ENCODE assay signal across 34 cellular contexts in genomic region chr5:144684899-144685298, GRCh38.
"Had no signal": no experiment of that assay in that cellular context is flagged by ENCODE, and none has a peak within 500 bp of the region (broad histone marks: within the 10 kb centered on the region; RNA-seq: fewer than 3 reads in every experiment).

No MANE protein-coding gene starts in this region.

- DNase-seq: activated CD4-positive, alpha-beta memory T cell treated with anti-CD3 and anti-CD28 coated beads for 36 hours; activated CD4-positive, alpha-beta T cell treated with anti-CD3 and anti-CD28 coated beads for 36 hours; activated CD4-positive, alpha-beta T cell treated with anti-CD3 and anti-CD28 coated beads, Interleukin-2, amount 10 ng/mL, durations not matched to agents 24 days and 14 days; activated CD4-positive, CD25-positive, alpha-beta regulatory T cell; activated CD4-positive, CD25-positive, alpha-beta regulatory T cell treated with anti-CD3 and anti-CD28 coated beads, Interleukin-2, amount 50 U/mL, for 72 hours; activated CD8-positive, alpha-beta memory T cell treated with anti-CD3 and anti-CD28 coated beads, Interleukin-2, amount 10 ng/mL, durations not matched to agents 7 days and 5 days; activated CD8-positive, alpha-beta memory T cell treated with anti-CD3 and anti-CD28 coated beads, Interleukin-2, amount 50 U/mL, for 4 hours; activated CD8-positive, alpha-beta T cell treated with anti-CD3 and anti-CD28 coated beads, Interleukin-2, amount 10 ng/mL, durations not matched to agents 7 days and 5 days; activated effector memory CD4-positive, alpha-beta T cell treated with anti-CD3 and anti-CD28 coated beads, Interleukin-2, amount 50 U/mL, for 16 hours; activated naive CD4-positive, alpha-beta T cell treated with anti-CD3 and anti-CD28 coated beads, Interleukin-2, amount 10 ng/mL, durations not matched to agents 7 days and 5 days; activated naive CD8-positive, alpha-beta T cell treated with anti-CD3 and anti-CD28 coated beads, Interleukin-2, amount 10 ng/mL, durations not matched to agents 7 days and 5 days; activated T-cell treated with anti-CD3 and anti-CD28 coated beads, Interleukin-2, amount 50 U/mL, for 1 hour; activated T-cell treated with anti-CD3 and anti-CD28 coated beads, Interleukin-2, amount 50 U/mL, for 48 hours; dorsolateral prefrontal cortex; effector memory CD8-positive, alpha-beta T cell; erythroblast; foreskin melanocyte; T-helper 1 cell; T-helper 17 cell; T1000; WERI-Rb-1 had no signal

- H3K4me3 Mint-ChIP-seq: activated CD4-positive, alpha-beta memory T cell treated with anti-CD3 and anti-CD28 coated beads for 36 hours; activated CD4-positive, alpha-beta T cell treated with anti-CD3 and anti-CD28 coated beads for 36 hours; activated CD4-positive, alpha-beta T cell treated with anti-CD3 and anti-CD28 coated beads, Interleukin-2, amount 10 ng/mL, durations not matched to agents 24 days and 14 days; activated CD8-positive, alpha-beta memory T cell treated with anti-CD3 and anti-CD28 coated beads, Interleukin-2, amount 10 ng/mL, durations not matched to agents 7 days and 5 days; activated CD8-positive, alpha-beta T cell treated with anti-CD3 and anti-CD28 coated beads, Interleukin-2, amount 10 ng/mL, durations not matched to agents 7 days and 5 days; activated naive CD4-positive, alpha-beta T cell treated with anti-CD3 and anti-CD28 coated beads, Interleukin-2, amount 10 ng/mL, durations not matched to agents 7 days and 5 days; activated naive CD8-positive, alpha-beta T cell treated with anti-CD3 and anti-CD28 coated beads, Interleukin-2, amount 10 ng/mL, durations not matched to agents 7 days and 5 days; activated T-helper 1 cell treated with anti-CD3 and anti-CD28 coated beads, Interleukin-12 subunit alpha, Interleukin-12 subunit beta, Interleukin-2, Interleukin-4 antibody, amounts not matched to agents 30 ng/mL and 10 ng/mL and 1 ng/mL, durations not matched to agents 14 hours and 24 hours and 36 hours; brain; central memory CD8-positive, alpha-beta T cell; dendritic cell treated with granulocyte-macrophage colony-stimulating factor and Interleukin-4, amounts not matched to agents 40 ng/mL and 50 ng/mL, for 4 days; effector memory CD8-positive, alpha-beta T cell; T-helper 17 cell; T-helper 2 cell treated with Interferon-gamma antibody and Interleukin-4, amounts not matched to agents 5 μg/mL and 100 μg/mL, for 36 hours had no signal

- H3K4me3 ChIP-seq: ascending aorta, breast epithelium, cardiac muscle cell, coronary artery, dorsolateral prefrontal cortex, esophagus muscularis mucosa, gastroesophageal sphincter had no signal

- H3K36me3 ChIP-seq: ascending aorta, breast epithelium, cardiac muscle cell, esophagus muscularis mucosa, gastroesophageal sphincter, WERI-Rb-1 had no signal

- ATAC-seq: activated CD4-positive, alpha-beta T cell treated with anti-CD3 and anti-CD28 coated beads for 36 hours; activated CD8-positive, alpha-beta memory T cell treated with anti-CD3 and anti-CD28 coated beads, Interleukin-2, amount 10 ng/mL, durations not matched to agents 7 days and 5 days; activated CD8-positive, alpha-beta T cell treated with anti-CD3 and anti-CD28 coated beads, Interleukin-2, amount 10 ng/mL, durations not matched to agents 7 days and 5 days; activated naive CD4-positive, alpha-beta T cell treated with anti-CD3 and anti-CD28 coated beads, Interleukin-2, amount 50 U/mL, for 72 hours; effector memory CD8-positive, alpha-beta T cell; gastroesophageal sphincter; T-helper 17 cell had no signal

- H3K36me3 Mint-ChIP-seq: activated CD4-positive, alpha-beta memory T cell treated with anti-CD3 and anti-CD28 coated beads for 36 hours; activated CD8-positive, alpha-beta memory T cell treated with anti-CD3 and anti-CD28 coated beads, Interleukin-2, amount 10 ng/mL, durations not matched to agents 7 days and 5 days; activated naive CD4-positive, alpha-beta T cell treated with anti-CD3 and anti-CD28 coated beads, Interleukin-2, amount 10 ng/mL, durations not matched to agents 7 days and 5 days; activated naive CD4-positive, alpha-beta T cell treated with anti-CD3 and anti-CD28 coated beads, Interleukin-2, amount 50 U/mL, for 72 hours; activated naive CD8-positive, alpha-beta T cell treated with anti-CD3 and anti-CD28 coated beads, Interleukin-2, amount 10 ng/mL, durations not matched to agents 7 days and 5 days; brain had no signal

- H3K27ac ChIP-seq: ascending aorta, breast epithelium, cardiac muscle cell, coronary artery, dorsolateral prefrontal cortex, esophagus muscularis mucosa, gastroesophageal sphincter, WERI-Rb-1 had no signal

- H3K27ac Mint-ChIP-seq: activated CD4-positive, alpha-beta memory T cell treated with anti-CD3 and anti-CD28 coated beads for 36 hours; activated CD4-positive, alpha-beta T cell treated with anti-CD3 and anti-CD28 coated beads for 36 hours; activated CD4-positive, alpha-beta T cell treated with anti-CD3 and anti-CD28 coated beads, Interleukin-2, amount 10 ng/mL, durations not matched to agents 24 days and 14 days; activated CD8-positive, alpha-beta memory T cell treated with anti-CD3 and anti-CD28 coated beads, Interleukin-2, amount 10 ng/mL, durations not matched to agents 7 days and 5 days; activated CD8-positive, alpha-beta T cell treated with anti-CD3 and anti-CD28 coated beads, Interleukin-2, amount 10 ng/mL, durations not matched to agents 7 days and 5 days; activated naive CD4-positive, alpha-beta T cell treated with anti-CD3 and anti-CD28 coated beads, Interleukin-2, amount 10 ng/mL, durations not matched to agents 7 days and 5 days; activated naive CD4-positive, alpha-beta T cell treated with anti-CD3 and anti-CD28 coated beads, Interleukin-2, amount 50 U/mL, for 72 hours; activated naive CD8-positive, alpha-beta T cell treated with anti-CD3 and anti-CD28 coated beads, Interleukin-2, amount 10 ng/mL, durations not matched to agents 7 days and 5 days; activated T-helper 1 cell treated with anti-CD3 and anti-CD28 coated beads, Interleukin-12 subunit alpha, Interleukin-12 subunit beta, Interleukin-2, Interleukin-4 antibody, amounts not matched to agents 30 ng/mL and 10 ng/mL and 1 ng/mL, durations not matched to agents 14 hours and 24 hours and 36 hours; activated T-helper 2 cell treated with anti-CD3 and anti-CD28 coated beads, Interferon-gamma antibody, Interleukin-2, Interleukin-4, amounts not matched to agents 10 μg/mL and 5 μg/mL and 100 μg/mL, durations not matched to agents 14 hours and 24 hours and 36 hours; brain; dendritic cell treated with granulocyte-macrophage colony-stimulating factor and Interleukin-4, amounts not matched to agents 40 ng/mL and 50 ng/mL, for 4 days; effector memory CD8-positive, alpha-beta T cell; T-helper 17 cell; T-helper 2 cell treated with Interferon-gamma antibody and Interleukin-4, amounts not matched to agents 5 μg/mL and 100 μg/mL, for 36 hours had no signal

- H3K9me3 ChIP-seq: ascending aorta, breast epithelium, gastroesophageal sphincter had no signal

- H3K4me1 Mint-ChIP-seq: activated CD4-positive, alpha-beta T cell treated with anti-CD3 and anti-CD28 coated beads for 36 hours; activated CD4-positive, alpha-beta T cell treated with anti-CD3 and anti-CD28 coated beads, Interleukin-2, amount 10 ng/mL, durations not matched to agents 24 days and 14 days; activated CD8-positive, alpha-beta memory T cell treated with anti-CD3 and anti-CD28 coated beads, Interleukin-2, amount 10 ng/mL, durations not matched to agents 7 days and 5 days; activated naive CD4-positive, alpha-beta T cell treated with anti-CD3 and anti-CD28 coated beads, Interleukin-2, amount 10 ng/mL, durations not matched to agents 7 days and 5 days; activated naive CD8-positive, alpha-beta T cell treated with anti-CD3 and anti-CD28 coated beads, Interleukin-2, amount 10 ng/mL, durations not matched to agents 7 days and 5 days; brain; central memory CD8-positive, alpha-beta T cell; T-helper 17 cell had no signal

- H3K4me1 ChIP-seq: ascending aorta, breast epithelium, esophagus muscularis mucosa, gastroesophageal sphincter had no signal

- H3K27me3 ChIP-seq: ascending aorta, breast epithelium, cardiac muscle cell, dorsolateral prefrontal cortex, esophagus muscularis mucosa, gastroesophageal sphincter had no signal

- H3K27me3 Mint-ChIP-seq: activated CD4-positive, alpha-beta memory T cell treated with anti-CD3 and anti-CD28 coated beads for 36 hours; activated CD4-positive, alpha-beta T cell treated with anti-CD3 and anti-CD28 coated beads for 36 hours; activated CD4-positive, alpha-beta T cell treated with anti-CD3 and anti-CD28 coated beads, Interleukin-2, amount 10 ng/mL, durations not matched to agents 24 days and 14 days; activated CD8-positive, alpha-beta memory T cell treated with anti-CD3 and anti-CD28 coated beads, Interleukin-2, amount 10 ng/mL, durations not matched to agents 7 days and 5 days; activated naive CD4-positive, alpha-beta T cell treated with anti-CD3 and anti-CD28 coated beads, Interleukin-2, amount 10 ng/mL, durations not matched to agents 7 days and 5 days; activated naive CD8-positive, alpha-beta T cell treated with anti-CD3 and anti-CD28 coated beads, Interleukin-2, amount 10 ng/mL, durations not matched to agents 7 days and 5 days; central memory CD8-positive, alpha-beta T cell; dendritic cell treated with granulocyte-macrophage colony-stimulating factor and Interleukin-4, amounts not matched to agents 40 ng/mL and 50 ng/mL, for 4 days; effector memory CD8-positive, alpha-beta T cell; T-helper 17 cell had no signal
